In genomic region chr7:74292757-74293576, GRCh38 we compare ENCODE assay signal across 16 cellular contexts. TPM values are rescaled to one million over a fixed set of nuclear protein-coding genes. Genes with fewer than 3 reads are reported as not detected.
DNase-seq lines count a peak whose midpoint lies in the region; ATAC-seq and TF ChIP-seq lines count a peak whose summit lies in the region.
"Had no signal": no experiment of that assay in that cellular context is flagged by ENCODE, and none has a peak within 500 bp of the region (broad histone marks: within the 10 kb centered on the region; RNA-seq: fewer than 3 reads in every experiment).

No MANE protein-coding gene starts in this region.

- DNase-seq in NB4 (ENCODE audit: low read depth) = peak; percentile 94
- peak; percentile 42 to 60 for DNase-seq in erythroblast (lab: John Stamatoyannopoulos, UW)
- no peak for DNase-seq in natural killer cell
- no peak for DNase-seq in stimulated activated CD4-positive, alpha-beta T cell treated with anti-CD3 and anti-CD28 coated beads, Interleukin-4, amount 100 ng/mL, for 24 hours
- DNase-seq in MG63 = no peak
- no peak for DNase-seq in naive thymus-derived CD8-positive, alpha-beta T cell
- DNase-seq: activated CD4-positive, CD25-positive, alpha-beta regulatory T cell; adrenal gland; DND-41; NCI-H1694 treated with DMSO at 0.1 percent for 48 hours; NCI-H82 had no signal

- peak overlapping the region; percentile 22 to 48 for H3K27ac Mint-ChIP-seq in natural killer cell
- H3K27ac Mint-ChIP-seq in naive thymus-derived CD8-positive, alpha-beta T cell = peak overlapping the region in 1 of 10 donors; percentile 22

- TF ChIP-seq CTCF in NB4 (IDR thresholded peaks at IDR 0.05; ENCODE audit: low read depth, low read length) = no peak
- no peak for TF ChIP-seq CTCF in natural killer cell (IDR thresholded peaks at IDR 0.05)

- H3K27me3 Mint-ChIP-seq in natural killer cell (ENCODE audit: low read depth in 2 of 2) = no peaks in the 10 kb centered on the region
- H3K27me3 Mint-ChIP-seq in naive thymus-derived CD8-positive, alpha-beta T cell = peaks cover 0 to 2% (median 0%) of the 10 kb centered on the region in 5 donors

- peaks cover 61 to 83% (median 70%) of the 10 kb centered on the region in 10 experiments for H3K4me1 ChIP-seq in BLaER1 treated with 17β-estradiol and CSF1 and Interleukin-3, amounts not matched to agents 10 nM and 100 nM

- intact Hi-C loops in natural killer cell (cut with micrococcal nuclease) = loop anchor here (5.0 to 10.0 kb wide), 2 partner anchors 36 to 228 kb away; no protein-coding TSS in a partner anchor

- POLR2A ChIA-PET in naive thymus-derived CD8-positive, alpha-beta T cell (lab: Charles Lee) = no interaction called here

- H3K4me3 ChIP-seq in BLaER1 treated with 17β-estradiol and CSF1 and Interleukin-3, amounts not matched to agents 10 nM and 100 nM = peak overlapping the region in 8 of 10 experiments; percentile 10 to 97 (median 34); a peak in 12 of 20 replicates
- H3K4me3 ChIP-seq in NB4 (ENCODE audit: low read depth, low read length) (peak overlapping the region; percentile 51), MG63 (no peak overlapping the region)
- H3K4me3 ChIP-seq: adrenal gland, HAP-1, SK-N-MC had no signal

- peaks cover 78 to 86% (median 82%) of the 10 kb centered on the region in 11 experiments for H4K20me1 ChIP-seq in BLaER1 treated with 17β-estradiol and CSF1 and Interleukin-3, amounts not matched to agents 10 nM and 100 nM

- H3K9ac ChIP-seq in BLaER1 treated with 17β-estradiol and CSF1 and Interleukin-3, amounts not matched to agents 10 nM and 100 nM = peak overlapping the region in 9 of 11 experiments; percentile 3 to 57 (median 46); a peak in 16 of 22 replicates

- ATAC-seq in natural killer cell = no peak
- ATAC-seq in HG03108 (IDR thresholded peaks at IDR 0.05; ENCODE audit: unreplicated experiment) = no peak
- ATAC-seq in naive thymus-derived CD8-positive, alpha-beta T cell = no peak

- H3K4me3 Mint-ChIP-seq in natural killer cell = peak overlapping the region; percentile 47
- H3K4me3 Mint-ChIP-seq in naive thymus-derived CD8-positive, alpha-beta T cell = peak overlapping the region in 1 of 10 donors; percentile 19
- H3K4me3 Mint-ChIP-seq: dendritic cell treated with granulocyte-macrophage colony-stimulating factor and Interleukin-4, amounts not matched to agents 40 ng/mL and 50 ng/mL, for 4 days had no signal

- no peaks in the 10 kb centered on the region for H3K36me3 Mint-ChIP-seq in natural killer cell
- H3K36me3 Mint-ChIP-seq in naive thymus-derived CD8-positive, alpha-beta T cell = peaks cover 0 to 1% (median 0%) of the 10 kb centered on the region in 3 donors

- H3K9me3 Mint-ChIP-seq in natural killer cell = no peaks in the 10 kb centered on the region
- no peaks in the 10 kb centered on the region for H3K9me3 Mint-ChIP-seq in naive thymus-derived CD8-positive, alpha-beta T cell
- H3K9me3 Mint-ChIP-seq: dendritic cell treated with granulocyte-macrophage colony-stimulating factor and Interleukin-4, amounts not matched to agents 40 ng/mL and 50 ng/mL, for 4 days had no signal

- TF ChIP-seq POLR2A in NB4 (IDR thresholded peaks at IDR 0.05; ENCODE audit: extremely low read depth, insufficient read length) (no peak), erythroblast (IDR thresholded peaks at IDR 0.05; ENCODE audit: low read length) (no peak)

- H3K4me2 ChIP-seq in BLaER1 treated with 17β-estradiol and CSF1 and Interleukin-3, amounts not matched to agents 10 nM and 100 nM = peak overlapping the region; percentile 90 to 99 (median 97)

- peaks cover 27 to 44% of the 10 kb centered on the region in 2 donors for H3K4me1 Mint-ChIP-seq in natural killer cell
- H3K4me1 Mint-ChIP-seq in naive thymus-derived CD8-positive, alpha-beta T cell = peaks cover 16 to 27% (median 22%) of the 10 kb centered on the region in 4 donors

- H3K27ac ChIP-seq in BLaER1 treated with 17β-estradiol and CSF1 and Interleukin-3, amounts not matched to agents 10 nM and 100 nM = peak overlapping the region in 9 of 11 experiments; percentile 2 to 59 (median 34); a peak in 12 of 22 replicates
- H3K27ac ChIP-seq: SK-N-MC had no signal

- H3K27me3 ChIP-seq in BLaER1 treated with 17β-estradiol and CSF1 and Interleukin-3, amounts not matched to agents 10 nM and 100 nM = no peaks in the 10 kb centered on the region
- H3K27me3 ChIP-seq in MG63 = no peaks in the 10 kb centered on the region
- H3K27me3 ChIP-seq: adrenal gland had no signal

- H3K36me3 ChIP-seq in BLaER1 treated with 17β-estradiol and CSF1 and Interleukin-3, amounts not matched to agents 10 nM and 100 nM = peaks cover 6 to 33% (median 20%) of the 10 kb centered on the region in 11 experiments; a peak in 21 of 22 replicates
- no peaks in the 10 kb centered on the region for H3K36me3 ChIP-seq in MG63
- H3K36me3 ChIP-seq: adrenal gland, HAP-1 had no signal

- H3K9me3 ChIP-seq in BLaER1 treated with 17β-estradiol and CSF1 and Interleukin-3, amounts not matched to agents 10 nM and 100 nM (replicated peaks in 1 of 11) = 0 out of 22 replicates have a peak, but pooled peaks cover 0 to 8% (median 0%) of the 10 kb centered on the region in 11 experiments
- H3K9me3 ChIP-seq in MG63 = no peaks in the 10 kb centered on the region
- H3K9me3 ChIP-seq: adrenal gland, HAP-1 had no signal

RNA-seq across cellular contexts. Expression of gene CLIP2, which starts 3.8 kb away (rescaled TPM):
- 10 to 100 TPM in 2 of 3 donors, 1 to 10 TPM in 1; 8.5 to 14.7 (median 10.5) TPM for total RNA-seq in natural killer cell
- total RNA-seq in MG63 (2014; rRNA removed; shearing (Covaris generic); ENCODE audit: low replicate concordance) = 6.3 and 6.9 TPM in 2 replicates
- total RNA-seq in naive thymus-derived CD8-positive, alpha-beta T cell = 1 to 10 TPM; 4.9 to 5.2 TPM
- polyA plus RNA-seq in naive thymus-derived CD8-positive, alpha-beta T cell = under 1 TPM; 0.20 to 0.32 (median 0.23) TPM

RNA-seq across cellular contexts. Expression of gene RFC2, which starts 38.8 kb away (rescaled TPM):
- 10 to 100 TPM; 16.9 to 26.5 (median 20.5) TPM for total RNA-seq in natural killer cell
- 17.3 and 27.4 TPM in 2 replicates for total RNA-seq in MG63 (2014; rRNA removed; shearing (Covaris generic); ENCODE audit: low replicate concordance)
- total RNA-seq in naive thymus-derived CD8-positive, alpha-beta T cell = 10 to 100 TPM; 15.6 to 16.4 TPM
- polyA plus RNA-seq in naive thymus-derived CD8-positive, alpha-beta T cell = 10 to 100 TPM; 20.3 to 26.1 (median 22.5) TPM

Comparison
In these comparisons a context has a peak if more than half of its experiments do, and no peak if none do; other contexts are left out.
1. DNase-seq: peak in NB4 (single experiment) and erythroblast (2 of 2); none in natural killer cell (single experiment), stimulated activated CD4-positive, alpha-beta T cell treated with anti-CD3 and anti-CD28 coated beads, Interleukin-4, amount 100 ng/mL, for 24 hours (single experiment), MG63 (single experiment) and naive thymus-derived CD8-positive, alpha-beta T cell (0 of 10).